In the genomic region with DNA sequence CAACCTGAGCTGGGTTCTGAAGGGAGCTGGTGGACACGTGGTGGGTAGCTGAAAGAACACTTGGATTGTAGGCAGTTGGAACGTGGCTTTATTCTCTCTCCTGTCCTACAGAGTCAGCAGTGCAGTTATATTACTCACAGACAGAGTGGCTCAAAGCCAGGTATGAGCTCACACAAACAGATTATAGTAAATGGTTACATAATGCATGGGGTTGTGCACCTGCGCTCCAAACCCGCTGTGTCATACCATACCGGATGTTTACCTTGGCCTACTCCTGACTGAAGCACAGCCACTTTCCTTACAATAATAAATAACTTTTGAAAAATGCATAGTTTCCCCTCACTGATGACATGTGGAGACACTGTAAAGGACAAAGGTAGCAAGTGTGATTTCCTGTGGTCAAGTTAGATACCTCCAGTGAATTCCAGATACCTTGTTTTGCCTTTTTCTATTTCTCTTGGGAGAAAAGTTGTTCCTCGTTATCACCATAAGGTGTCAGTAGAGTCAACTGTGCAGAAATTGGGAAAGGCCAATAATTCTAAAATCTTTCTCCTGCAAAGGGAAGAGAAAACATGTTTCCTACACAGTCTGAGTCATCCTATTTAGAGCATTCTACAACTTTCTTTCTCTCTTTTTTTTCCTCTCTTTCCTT, we compare ENCODE assay signal across 8 cellular contexts. TPM values are rescaled to one million over a fixed set of nuclear protein-coding genes. Genes with fewer than 3 reads are reported as not detected.
DNase-seq lines count a peak whose midpoint lies in the region; ATAC-seq and TF ChIP-seq lines count a peak whose summit lies in the region.

No MANE protein-coding gene starts in this region.

- H3K4me1 ChIP-seq in DOHH2 (ENCODE audit: control insufficient read depth, low read length) (no peaks in the 10 kb centered on the region), MM.1S (ENCODE audit: low read length) (no peaks in the 10 kb centered on the region), colonic mucosa (no peaks in the 10 kb centered on the region)
- no peaks in the 10 kb centered on the region for H3K4me1 ChIP-seq in naive thymus-derived CD4-positive, alpha-beta T cell (ENCODE audit: control insufficient read depth in 2 of 2, insufficient read depth in 2 of 2, low read length in 2 of 2)

- H3K4me2 ChIP-seq in DOHH2 (ENCODE audit: low read length) (no peak overlapping the region), MM.1S (ENCODE audit: low read depth, low read length) (no peak overlapping the region)

- no peaks in the 10 kb centered on the region for H3K27me3 ChIP-seq in DOHH2 (ENCODE audit: control insufficient read depth, low read length)
- no peaks in the 10 kb centered on the region for H3K27me3 ChIP-seq in MM.1S (replicated peaks; ENCODE audit: insufficient read depth, low read length)
- H3K27me3 ChIP-seq in colonic mucosa: no peaks in the 10 kb centered on the region
- H3K27me3 ChIP-seq in naive thymus-derived CD4-positive, alpha-beta T cell (ENCODE audit: control insufficient read depth in 2 of 2, insufficient read depth in 2 of 2, low read length in 2 of 2): no peaks in the 10 kb centered on the region

- no peak overlapping the region for H3K4me3 Mint-ChIP-seq in naive thymus-derived CD4-positive, alpha-beta T cell

- H3K27ac ChIP-seq in DOHH2 (ENCODE audit: low read depth, low read length) (no peak overlapping the region), MM.1S (ENCODE audit: low read length) (no peak overlapping the region), colonic mucosa (no peak overlapping the region), caudate nucleus (ENCODE audit: low read depth, low read length) (no peak overlapping the region)
- no peak overlapping the region for H3K27ac ChIP-seq in naive thymus-derived CD4-positive, alpha-beta T cell (ENCODE audit: low read depth, low read length)

- peaks cover 0 to 23% (median 12%) of the 10 kb centered on the region in 5 donors for H3K27me3 Mint-ChIP-seq in naive thymus-derived CD4-positive, alpha-beta T cell

- no peaks in the 10 kb centered on the region for H4K20me1 ChIP-seq in DOHH2 (ENCODE audit: control insufficient read depth, insufficient read depth, low read depth, low read length)
- no peaks in the 10 kb centered on the region for H4K20me1 ChIP-seq in MM.1S (ENCODE audit: insufficient read depth, low read length)

- ATAC-seq in naive thymus-derived CD4-positive, alpha-beta T cell: peak; percentile 51
- ATAC-seq in HG03039 (IDR thresholded peaks at IDR 0.05; ENCODE audit: unreplicated experiment): no peak
- ATAC-seq in GM18868 (IDR thresholded peaks at IDR 0.05; ENCODE audit: unreplicated experiment): no peak
- ATAC-seq in GM18867 (IDR thresholded peaks at IDR 0.05; ENCODE audit: unreplicated experiment): no peak

- H3K4me1 Mint-ChIP-seq in naive thymus-derived CD4-positive, alpha-beta T cell: no peaks in the 10 kb centered on the region

- CTCF ChIA-PET in naive thymus-derived CD4-positive, alpha-beta T cell (lab: Charles Lee): no interaction called here

- H3F3A ChIP-seq in DOHH2 (ENCODE audit: control insufficient read depth, insufficient read depth) (no peaks in the 10 kb centered on the region), MM.1S (ENCODE audit: insufficient read depth, low read length) (no peaks in the 10 kb centered on the region)

- no peak overlapping the region for H3K4me3 ChIP-seq in DOHH2 (ENCODE audit: low read length)
- H3K4me3 ChIP-seq in MM.1S (ENCODE audit: low read length): no peak overlapping the region
- H3K4me3 ChIP-seq in colonic mucosa: no peak overlapping the region
- no peak overlapping the region for H3K4me3 ChIP-seq in naive thymus-derived CD4-positive, alpha-beta T cell (ENCODE audit: low read length)

- no peaks in the 10 kb centered on the region for H3K9me2 ChIP-seq in DOHH2 (replicated peaks; ENCODE audit: control insufficient read depth, low read length)
- no peaks in the 10 kb centered on the region for H3K9me2 ChIP-seq in MM.1S (replicated peaks; ENCODE audit: insufficient read depth, low read length)

- no peak overlapping the region for H3K27ac Mint-ChIP-seq in naive thymus-derived CD4-positive, alpha-beta T cell

- DNase-seq in MM.1S (peak; percentile 9), colonic mucosa (no peak), caudate nucleus (lab: John Stamatoyannopoulos, UW) (no peak)
- DNase-seq in naive thymus-derived CD4-positive, alpha-beta T cell: peak in 1 of 9 donors; percentile 7

- H3K79me2 ChIP-seq in DOHH2 (ENCODE audit: control insufficient read depth, low read length): no peaks in the 10 kb centered on the region
- H3K79me2 ChIP-seq in MM.1S (ENCODE audit: low read length): no peaks in the 10 kb centered on the region

- H3K36me3 ChIP-seq in DOHH2 (ENCODE audit: control insufficient read depth, low read length) (no peaks in the 10 kb centered on the region), MM.1S (replicated peaks; ENCODE audit: insufficient read depth, low read length) (no peaks in the 10 kb centered on the region), colonic mucosa (no peaks in the 10 kb centered on the region)
- no peaks in the 10 kb centered on the region for H3K36me3 ChIP-seq in naive thymus-derived CD4-positive, alpha-beta T cell (ENCODE audit: control insufficient read depth in 2 of 3, insufficient read depth in 3 of 3, low read length in 3 of 3)

- intact Hi-C loops in colonic mucosa (cut with DNase I): no loop called here
- intact Hi-C loops in naive thymus-derived CD4-positive, alpha-beta T cell (cut with micrococcal nuclease): no loop called here

- TF ChIP-seq CTCF in DOHH2 (IDR thresholded peaks at IDR 0.05; ENCODE audit: low read depth, low read length, poor library complexity, severe bottlenecking) (peak; percentile 44), MM.1S (IDR thresholded peaks at IDR 0.05; ENCODE audit: low read length) (peak; percentile 56), colonic mucosa (IDR thresholded peaks at IDR 0.05) (peak; percentile 38)

- H3K36me3 Mint-ChIP-seq in naive thymus-derived CD4-positive, alpha-beta T cell: no peaks in the 10 kb centered on the region

- H3K9me3 Mint-ChIP-seq in naive thymus-derived CD4-positive, alpha-beta T cell: peaks cover 0 to 28% (median 15%) of the 10 kb centered on the region in 11 donors

- POLR2A ChIA-PET in naive thymus-derived CD4-positive, alpha-beta T cell (lab: Charles Lee): no interaction called here

- H3K9me3 ChIP-seq in DOHH2 (ENCODE audit: control insufficient read depth, insufficient read depth, low read length) (peaks cover 22% of the 10 kb centered on the region), MM.1S (replicated peaks; ENCODE audit: insufficient read depth, low read length) (no peaks in the 10 kb centered on the region), colonic mucosa (no peaks in the 10 kb centered on the region)
- H3K9me3 ChIP-seq in naive thymus-derived CD4-positive, alpha-beta T cell (ENCODE audit: control insufficient read depth in 2 of 3, low read length in 3 of 3): peaks cover 0 to 10% (median 7%) of the 10 kb centered on the region in 3 experiments

- no peak overlapping the region for H3K9ac ChIP-seq in MM.1S (ENCODE audit: low read length)
- H3K9ac ChIP-seq in colonic mucosa (ENCODE audit: low read depth in 2 of 2, low read length in 2 of 2): no peak overlapping the region

- H2AFZ ChIP-seq in MM.1S (ENCODE audit: low read length): no peak overlapping the region

RNA-seq across cellular contexts. Expression of a gene that starts 13.5 kb away (rescaled TPM):
- 10 to 100 TPM; 10.5 to 43.1 TPM for total RNA-seq in colonic mucosa
- total RNA-seq in naive thymus-derived CD4-positive, alpha-beta T cell: 100 to 1,000 TPM in 1 of 5 experiments, 10 to 100 TPM in 1, 1 to 10 TPM in 2, not detected in 1; 6.5 to 151 (median 11.5) TPM
- polyA plus RNA-seq in naive thymus-derived CD4-positive, alpha-beta T cell: under 1 TPM; 0.28 to 0.82 TPM
